ENCODE assay signal across 22 cellular contexts in genomic region chr1:25055961-25056360, GRCh38.
"Had no signal": no experiment of that assay in that cellular context is flagged by ENCODE, and none has a peak within 500 bp of the region (broad histone marks: within the 10 kb centered on the region; RNA-seq: fewer than 3 reads in every experiment).

No MANE protein-coding gene starts in this region.

- H3K27ac ChIP-seq: ascending aorta, brain microvascular endothelial cell, dorsolateral prefrontal cortex, gastroesophageal sphincter, sigmoid colon, upper lobe of left lung had no signal

- ATAC-seq: activated naive CD4-positive, alpha-beta T cell treated with anti-CD3 and anti-CD28 coated beads, Interleukin-2, amount 50 U/mL, for 72 hours; gastroesophageal sphincter; left ventricle myocardium superior had no signal

- H3K36me3 Mint-ChIP-seq: activated naive CD4-positive, alpha-beta T cell treated with anti-CD3 and anti-CD28 coated beads, Interleukin-2, amount 50 U/mL, for 72 hours; memory B cell had no signal

- H3K4me3 ChIP-seq: ascending aorta, dorsolateral prefrontal cortex, gastroesophageal sphincter, sigmoid colon, smooth muscle cell, upper lobe of left lung had no signal

- H3K27ac Mint-ChIP-seq: endodermal cell, memory B cell, nephron progenitor cell had no signal

- H3K4me3 Mint-ChIP-seq: endodermal cell, memory B cell, nephron progenitor cell had no signal

- DNase-seq: activated CD4-positive, alpha-beta T cell treated with anti-CD3 and anti-CD28 coated beads for 1 hour; activated gamma-delta T cell treated with Interleukin-2 at 50 U/mL for 16 hours; activated T-cell treated with anti-CD3 and anti-CD28 coated beads, Interleukin-2, amount 50 U/mL, for 1 hour; brain microvascular endothelial cell; central memory CD4-positive, alpha-beta T cell; dorsolateral prefrontal cortex; endodermal cell; head of caudate nucleus; hypothalamus; left ventricle myocardium superior; nephron progenitor cell; occipital lobe; sigmoid colon; stimulated activated CD4-positive, alpha-beta T cell treated with anti-CD3 and anti-CD28 coated beads, Interleukin-15, amount 100 ng/mL, for 24 hours; stimulated activated naive CD4-positive, alpha-beta T cell; T-helper 1 cell had no signal

- H3K9me3 Mint-ChIP-seq: activated naive CD4-positive, alpha-beta T cell treated with anti-CD3 and anti-CD28 coated beads, Interleukin-2, amount 50 U/mL, for 72 hours; endodermal cell; memory B cell; nephron progenitor cell had no signal

- H3K27me3 ChIP-seq: ascending aorta, upper lobe of left lung had no signal
